Comparison of ENCODE assay signal across 21 cellular contexts in the genomic region with DNA sequence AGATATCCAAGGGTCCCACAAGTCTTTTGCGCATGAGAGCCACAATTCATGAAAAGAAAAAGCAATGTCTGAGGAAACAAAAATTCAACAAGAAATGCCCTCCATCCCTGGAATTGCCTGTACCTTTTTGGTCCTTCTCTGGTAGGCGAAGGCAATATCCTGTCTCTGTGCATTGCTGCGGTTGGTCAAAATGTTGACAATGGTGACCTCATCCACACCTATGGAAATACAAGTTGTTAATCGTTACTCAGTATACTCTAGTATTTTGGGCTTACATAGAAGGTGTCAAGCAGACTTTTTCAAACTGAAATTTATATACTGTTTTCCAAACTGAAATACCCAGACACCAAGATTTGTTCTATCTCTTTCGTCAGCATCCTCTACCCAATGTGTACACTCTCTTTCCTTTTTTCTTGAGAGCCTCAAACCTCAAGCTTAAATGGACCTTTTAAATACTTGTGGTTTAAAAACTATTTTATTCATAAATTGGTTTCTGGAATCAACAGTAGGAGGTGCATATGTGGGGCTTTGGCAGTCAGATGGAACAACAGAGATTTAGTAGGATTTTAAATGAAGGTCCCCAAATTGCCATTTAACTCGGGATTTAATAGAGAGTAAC. TPM values are rescaled to one million over a fixed set of nuclear protein-coding genes. Genes with fewer than 3 reads are reported as not detected.
DNase-seq lines count a peak whose midpoint lies in the region; ATAC-seq and TF ChIP-seq lines count a peak whose summit lies in the region.
"Had no signal": no experiment of that assay in that cellular context is flagged by ENCODE, and none has a peak within 500 bp of the region (broad histone marks: within the 10 kb centered on the region; RNA-seq: fewer than 3 reads in every experiment).

No MANE protein-coding gene starts in this region.

- H3K27me3 ChIP-seq in breast epithelium, result no peaks in the 10 kb centered on the region
- H3K27me3 ChIP-seq in RWPE2 (ENCODE audit: insufficient read depth, poor library complexity, severe bottlenecking), result no peaks in the 10 kb centered on the region
- H3K27me3 ChIP-seq in hepatocyte, result no peaks in the 10 kb centered on the region
- H3K27me3 ChIP-seq in tibial artery, result no peaks in the 10 kb centered on the region
- H3K27me3 ChIP-seq: Peyer's patch had no signal

- CTCF ChIA-PET in MCF 10A (lab: Yijun Ruan, JAX), result interaction anchor here (1.3 kb wide), 1 partner anchor 78 kb away, joined by 6 read pairs; no protein-coding TSS in a partner anchor

- WGBS in hepatocyte (ENCODE audit: low lambda C conversion rate, missing lambda C conversion rate), result 92% methylated on average over 6 of the region's 6 CpGs

- H2AFZ ChIP-seq in hepatocyte, result no peak overlapping the region

- no peak overlapping the region for H3K4me3 Mint-ChIP-seq in MCF 10A (ENCODE audit: unreplicated experiment)
- no peak overlapping the region for H3K4me3 Mint-ChIP-seq in activated T-helper 2 cell treated with anti-CD3 and anti-CD28 coated beads, Interferon-gamma antibody, Interleukin-2, Interleukin-4, amounts not matched to agents 10 μg/mL and 5 μg/mL and 100 μg/mL, durations not matched to agents 14 hours and 24 hours and 36 hours (ENCODE audit: low read depth)
- H3K4me3 Mint-ChIP-seq: activated T-cell treated with anti-CD3 and anti-CD28 coated beads, Interleukin-2, amount 50 U/mL, for 24 hours; memory B cell; nephron progenitor cell; stimulated activated effector memory CD8-positive, alpha-beta T cell treated with anti-CD3 and anti-CD28 coated beads, Interleukin-12 subunit alpha, Interleukin-12 subunit beta, amount 100 ng/mL, for 72 hours had no signal

- H3K27ac Mint-ChIP-seq in MCF 10A (ENCODE audit: low read depth, unreplicated experiment), result peak overlapping the region; percentile 71
- H3K27ac Mint-ChIP-seq in activated T-helper 2 cell treated with anti-CD3 and anti-CD28 coated beads, Interferon-gamma antibody, Interleukin-2, Interleukin-4, amounts not matched to agents 10 μg/mL and 5 μg/mL and 100 μg/mL, durations not matched to agents 14 hours and 24 hours and 36 hours, result no peak overlapping the region
- H3K27ac Mint-ChIP-seq: activated naive CD4-positive, alpha-beta T cell treated with anti-CD3 and anti-CD28 coated beads, Interleukin-2, amount 50 U/mL, for 72 hours; activated T-cell treated with anti-CD3 and anti-CD28 coated beads, Interleukin-2, amount 50 U/mL, for 24 hours; stimulated activated effector memory CD8-positive, alpha-beta T cell treated with anti-CD3 and anti-CD28 coated beads, Interleukin-12 subunit alpha, Interleukin-12 subunit beta, amount 100 ng/mL, for 72 hours had no signal

- BruUV-seq in MCF 10A (replicated peaks; lab: Mats Ljungman, UMichigan), result no TSS peak

- no peak for DNase-seq in MCF 10A (ENCODE audit: unreplicated experiment)
- no peak for DNase-seq in breast epithelium (ENCODE audit: low spot score in 2 of 2)
- no peak for DNase-seq in RWPE2 (ENCODE audit: low spot score)
- DNase-seq in hepatocyte (ENCODE audit: low spot score), result no peak
- no peak for DNase-seq in tibial artery
- DNase-seq in midbrain (lab: John Stamatoyannopoulos, UW), result no peak
- DNase-seq in activated T-helper 2 cell treated with anti-CD3 and anti-CD28 coated beads, Interferon-gamma antibody, Interleukin-2, Interleukin-4, amounts not matched to agents 10 μg/mL and 5 μg/mL and 100 μg/mL, durations not matched to agents 14 hours and 24 hours and 36 hours (ENCODE audit: low spot score), result no peak
- DNase-seq: ACHN; activated CD4-positive, alpha-beta T cell treated with anti-CD3 and anti-CD28 coated beads, Interleukin-2, amount 50 U/mL, for 1 hour; activated T-cell treated with anti-CD3 and anti-CD28 coated beads, Interleukin-2, amount 50 U/mL, for 24 hours; central memory CD4-positive, alpha-beta T cell; COR-L47; effector CD4-positive, alpha-beta T cell; hippocampal formation; NCI-H2029 treated with DMSO at 0.1 percent for 48 hours; nephron progenitor cell; Peyer's patch had no signal

- H3K27me3 Mint-ChIP-seq in MCF 10A (ENCODE audit: insufficient read depth, unreplicated experiment), result no peaks in the 10 kb centered on the region
- no peaks in the 10 kb centered on the region for H3K27me3 Mint-ChIP-seq in activated T-helper 2 cell treated with anti-CD3 and anti-CD28 coated beads, Interferon-gamma antibody, Interleukin-2, Interleukin-4, amounts not matched to agents 10 μg/mL and 5 μg/mL and 100 μg/mL, durations not matched to agents 14 hours and 24 hours and 36 hours (ENCODE audit: low read depth)
- H3K27me3 Mint-ChIP-seq: activated T-cell treated with anti-CD3 and anti-CD28 coated beads, Interleukin-2, amount 50 U/mL, for 24 hours; memory B cell had no signal

- POLR2A ChIA-PET in MCF 10A (lab: Yijun Ruan, JAX), result interaction anchor here (1.5 to 7.9 kb wide), 6 partner anchors 10 to 68 kb away, joined by 5 to 165 read pairs (median 12); partner anchors contain the start of gene ANXA2

- TF ChIP-seq CTCF in MCF 10A (IDR thresholded peaks at IDR 0.05; ENCODE audit: unreplicated experiment) (no peak), breast epithelium (IDR thresholded peaks at IDR 0.05) (no peak), RWPE2 (IDR thresholded peaks at IDR 0.05; ENCODE audit: poor library complexity, severe bottlenecking) (no peak), hepatocyte (IDR thresholded peaks at IDR 0.05; ENCODE audit: poor library complexity) (no peak), tibial artery (IDR thresholded peaks at IDR 0.05) (no peak)

- no peak overlapping the region for H3K4me3 ChIP-seq in breast epithelium
- no peak overlapping the region for H3K4me3 ChIP-seq in RWPE2 (ENCODE audit: severe bottlenecking)
- H3K4me3 ChIP-seq in hepatocyte, result no peak overlapping the region
- no peak overlapping the region for H3K4me3 ChIP-seq in tibial artery
- H3K4me3 ChIP-seq: Peyer's patch had no signal

- peak; percentile 20; the same call in 2 of the 3 replicates for ATAC-seq in RWPE2 (ENCODE audit: low read depth)
- no peak for ATAC-seq in GM21390 (IDR thresholded peaks at IDR 0.05; ENCODE audit: unreplicated experiment)
- ATAC-seq: activated naive CD4-positive, alpha-beta T cell treated with anti-CD3 and anti-CD28 coated beads, Interleukin-2, amount 50 U/mL, for 72 hours; stimulated activated effector memory CD8-positive, alpha-beta T cell treated with anti-CD3 and anti-CD28 coated beads, Interleukin-12 subunit alpha, Interleukin-12 subunit beta, amount 100 ng/mL, for 72 hours had no signal

- H3K4me1 ChIP-seq in breast epithelium, result no peaks in the 10 kb centered on the region
- H3K4me1 ChIP-seq in RWPE2 (ENCODE audit: insufficient read depth, poor library complexity, severe bottlenecking), result peaks cover 44% of the 10 kb centered on the region
- H3K4me1 ChIP-seq in hepatocyte (ENCODE audit: insufficient read depth), result peaks cover 29% of the 10 kb centered on the region
- peaks cover 0 to 65% (median 43%) of the 10 kb centered on the region in 4 donors for H3K4me1 ChIP-seq in tibial artery

- H4K20me1 ChIP-seq in hepatocyte (ENCODE audit: insufficient read depth, poor library complexity, severe bottlenecking), result peaks cover 25% of the 10 kb centered on the region

- H3K9me2 ChIP-seq in hepatocyte (replicated peaks; ENCODE audit: insufficient read depth), result no peaks in the 10 kb centered on the region

- intact Hi-C loops in MCF 10A (cut with micrococcal nuclease) (loop anchor here (5.0 kb wide), 1 partner anchor 33 kb away; the partner anchor contains the start of gene ANXA2), breast epithelium (cut with DNase I; ENCODE audit: low total_unique reads) (no loop called here), tibial artery (cut with DNase I; ENCODE audit: low total_unique reads) (loop anchor here (5.0 kb wide), 2 partner anchors 33 to 78 kb away; partner anchors contain the start of gene ANXA2)
- intact Hi-C loops in activated T-helper 2 cell treated with anti-CD3 and anti-CD28 coated beads, Interferon-gamma antibody, Interleukin-2, Interleukin-4, amounts not matched to agents 10 μg/mL and 5 μg/mL and 100 μg/mL, durations not matched to agents 14 hours and 24 hours and 36 hours (cut with micrococcal nuclease), result no loop called here

- no peak overlapping the region for H3K27ac ChIP-seq in breast epithelium
- H3K27ac ChIP-seq in RWPE2 (ENCODE audit: poor library complexity, severe bottlenecking), result peak overlapping the region; percentile 53
- peak overlapping the region; percentile 67 for H3K27ac ChIP-seq in hepatocyte
- H3K27ac ChIP-seq in tibial artery, result peak overlapping the region; percentile 54 to 60

- no peaks in the 10 kb centered on the region for H3K9me3 Mint-ChIP-seq in MCF 10A (ENCODE audit: unreplicated experiment)
- H3K9me3 Mint-ChIP-seq in activated T-helper 2 cell treated with anti-CD3 and anti-CD28 coated beads, Interferon-gamma antibody, Interleukin-2, Interleukin-4, amounts not matched to agents 10 μg/mL and 5 μg/mL and 100 μg/mL, durations not matched to agents 14 hours and 24 hours and 36 hours, result no peaks in the 10 kb centered on the region
- H3K9me3 Mint-ChIP-seq: activated naive CD4-positive, alpha-beta T cell treated with anti-CD3 and anti-CD28 coated beads, Interleukin-2, amount 50 U/mL, for 72 hours; activated T-cell treated with anti-CD3 and anti-CD28 coated beads, Interleukin-2, amount 50 U/mL, for 24 hours; memory B cell; stimulated activated effector memory CD8-positive, alpha-beta T cell treated with anti-CD3 and anti-CD28 coated beads, Interleukin-12 subunit alpha, Interleukin-12 subunit beta, amount 100 ng/mL, for 72 hours had no signal

- peaks cover 36% of the 10 kb centered on the region for H3K4me1 Mint-ChIP-seq in MCF 10A (ENCODE audit: insufficient read depth, unreplicated experiment)
- peaks cover 28% of the 10 kb centered on the region for H3K4me1 Mint-ChIP-seq in activated T-helper 2 cell treated with anti-CD3 and anti-CD28 coated beads, Interferon-gamma antibody, Interleukin-2, Interleukin-4, amounts not matched to agents 10 μg/mL and 5 μg/mL and 100 μg/mL, durations not matched to agents 14 hours and 24 hours and 36 hours (ENCODE audit: low read depth)
- H3K4me1 Mint-ChIP-seq: memory B cell had no signal

- H3K36me3 ChIP-seq in breast epithelium, result no peaks in the 10 kb centered on the region
- H3K36me3 ChIP-seq in RWPE2 (ENCODE audit: low read depth), result peaks cover 76% of the 10 kb centered on the region
- H3K36me3 ChIP-seq in hepatocyte (replicated peaks; ENCODE audit: insufficient read depth, low read depth), result no peaks in the 10 kb centered on the region
- H3K36me3 ChIP-seq in tibial artery, result peaks cover 10 to 45% (median 28%) of the 10 kb centered on the region in 3 donors

- no peak for TF ChIP-seq POLR2A in breast epithelium (IDR thresholded peaks at IDR 0.05)

- H3K9me3 ChIP-seq in breast epithelium (no peaks in the 10 kb centered on the region), RWPE2 (ENCODE audit: severe bottlenecking) (no peaks in the 10 kb centered on the region), hepatocyte (ENCODE audit: low read depth) (no peaks in the 10 kb centered on the region), tibial artery (no peaks in the 10 kb centered on the region)
- H3K9me3 ChIP-seq: Peyer's patch had no signal

- peaks cover 54% of the 10 kb centered on the region for H3K79me2 ChIP-seq in hepatocyte

- no peak overlapping the region for H3K4me2 ChIP-seq in hepatocyte

- peaks cover 82% of the 10 kb centered on the region for H3K36me3 Mint-ChIP-seq in MCF 10A (ENCODE audit: insufficient read depth, unreplicated experiment)
- peaks cover 67% of the 10 kb centered on the region for H3K36me3 Mint-ChIP-seq in activated T-helper 2 cell treated with anti-CD3 and anti-CD28 coated beads, Interferon-gamma antibody, Interleukin-2, Interleukin-4, amounts not matched to agents 10 μg/mL and 5 μg/mL and 100 μg/mL, durations not matched to agents 14 hours and 24 hours and 36 hours (ENCODE audit: low read depth)

RNA-seq across cellular contexts. Expression of gene ANXA2, which starts 33.4 kb away (rescaled TPM):
- total RNA-seq in MCF 10A (2022) (3,317 and 3,451 TPM in 2 replicates), breast epithelium (1,000 to 10,000 TPM in 1 of 3 donors, 100 to 1,000 TPM in 2; 875 to 1,598 (median 923) TPM), hepatocyte (1,102 and 1,220 TPM in 2 replicates)
- 1,699 and 1,702 TPM in 2 replicates for polyA plus RNA-seq in hepatocyte
- total RNA-seq in activated T-helper 2 cell treated with anti-CD3 and anti-CD28 coated beads, Interferon-gamma antibody, Interleukin-2, Interleukin-4, amounts not matched to agents 10 μg/mL and 5 μg/mL and 100 μg/mL, durations not matched to agents 14 hours and 24 hours and 36 hours, result 262 and 267 TPM in 2 replicates

Comparison
In these comparisons a context has a peak if more than half of its experiments do, and no peak if none do; other contexts are left out.
1. intact Hi-C loops: an anchor here in MCF 10A (5.0 kb wide) and tibial artery (5.0 kb wide); none called in breast epithelium and activated T-helper 2 cell treated with anti-CD3 and anti-CD28 coated beads, Interferon-gamma antibody, Interleukin-2, Interleukin-4, amounts not matched to agents 10 μg/mL and 5 μg/mL and 100 μg/mL, durations not matched to agents 14 hours and 24 hours and 36 hours.
2. H3K27ac ChIP-seq: peak in RWPE2 (single experiment), hepatocyte (single experiment) and tibial artery (2 of 2); none in breast epithelium (0 of 2).